Comparison of ENCODE assay signal across 26 cellular contexts in genomic region chr3:149632225-149632624, GRCh38. TPM values are rescaled to one million over a fixed set of nuclear protein-coding genes. Genes with fewer than 3 reads are reported as not detected.
DNase-seq lines count a peak whose midpoint lies in the region; ATAC-seq and TF ChIP-seq lines count a peak whose summit lies in the region.
"Had no signal": no experiment of that assay in that cellular context is flagged by ENCODE, and none has a peak within 500 bp of the region (broad histone marks: within the 10 kb centered on the region; RNA-seq: fewer than 3 reads in every experiment).

No MANE protein-coding gene starts in this region.

- H2AFZ ChIP-seq in trophoblast cell (ENCODE audit: insufficient read depth, low read length, poor library complexity), result no peak overlapping the region
- H2AFZ ChIP-seq in smooth muscle cell (ENCODE audit: low read depth), result no peak overlapping the region

- no peak overlapping the region for H4K91ac ChIP-seq in trophoblast cell (ENCODE audit: low read depth, low read length)

- no peak overlapping the region for H2BK5ac ChIP-seq in trophoblast cell (ENCODE audit: low read depth, low read length, poor library complexity)

- H3K27me3 ChIP-seq in Panc1 (ENCODE audit: control insufficient read depth, insufficient read depth, low read length) (no peaks in the 10 kb centered on the region), left lung (peaks cover 0 to 80% of the 10 kb centered on the region in 2 donors), trophoblast cell (ENCODE audit: insufficient read depth, low read length) (no peaks in the 10 kb centered on the region), smooth muscle cell (ENCODE audit: low read depth) (no peaks in the 10 kb centered on the region)
- H3K27me3 ChIP-seq: BLaER1 had no signal

- no peak overlapping the region for H3K23ac ChIP-seq in trophoblast cell (ENCODE audit: low read length)

- H3K79me2 ChIP-seq in trophoblast cell (ENCODE audit: control insufficient read depth, insufficient read depth, low read length, poor library complexity) (peaks cover 13% of the 10 kb centered on the region), smooth muscle cell (ENCODE audit: low read depth) (peaks cover 99% of the 10 kb centered on the region)

- H3K4ac ChIP-seq in trophoblast cell (ENCODE audit: low read depth, low read length), result peak overlapping the region; percentile 72

- H3K27ac ChIP-seq in Panc1 (ENCODE audit: low read length), result peak overlapping the region; percentile 45; the same call in 1 of the 2 replicates
- H3K27ac ChIP-seq in left lung, result no peak overlapping the region
- H3K27ac ChIP-seq in trophoblast cell (ENCODE audit: low read depth, low read length), result no peak overlapping the region
- no peak overlapping the region for H3K27ac ChIP-seq in smooth muscle cell (ENCODE audit: low read depth)
- H3K27ac ChIP-seq: BLaER1 had no signal

- ATAC-seq in Panc1, result no peak
- peak; percentile 18 for ATAC-seq in left lung
- no peak for ATAC-seq in HG02852 (IDR thresholded peaks at IDR 0.05; ENCODE audit: unreplicated experiment)
- ATAC-seq: GM12878 had no signal

- H3K9ac ChIP-seq in trophoblast cell (ENCODE audit: low read length), result no peak overlapping the region
- no peak overlapping the region for H3K9ac ChIP-seq in smooth muscle cell (ENCODE audit: low read depth)
- H3K9ac ChIP-seq: BLaER1 had no signal

- no peak overlapping the region for H3K18ac ChIP-seq in trophoblast cell (ENCODE audit: low read length)

- peaks cover 97% of the 10 kb centered on the region for H4K20me1 ChIP-seq in smooth muscle cell (ENCODE audit: low read depth)
- H4K20me1 ChIP-seq: BLaER1 had no signal

- TF ChIP-seq CTCF in Panc1 (IDR thresholded peaks at IDR 0.05), result no peak
- no peak for TF ChIP-seq CTCF in left lung (IDR thresholded peaks at IDR 0.05)
- TF ChIP-seq CTCF in smooth muscle cell (IDR thresholded peaks at IDR 0.05; ENCODE audit: borderline replicate concordance, insufficient read depth, poor library complexity, severe bottlenecking), result no peak

- DNase-seq in Panc1 (ENCODE audit: low read depth, low spot score) (no peak), dermis blood vessel endothelial cell (peak; percentile 64), left lung (no peak), trophoblast cell (no peak), retina (no peak), smooth muscle cell (lab: John Stamatoyannopoulos, UW; ENCODE audit: unreplicated experiment) (no peak)
- no peak for DNase-seq in central memory CD4-positive, alpha-beta T cell
- DNase-seq: 8988T; ACHN; BE2C; C1 segment of cervical spinal cord; CD4-positive, alpha-beta memory T cell; CD4-positive, CD25-positive, alpha-beta regulatory T cell; CD8-positive, alpha-beta memory T cell; COR-L47; DMS 273 treated with DMSO at 0.1 percent for 48 hours; DMS153; DMS53; DMS79; DND-41; EL; GDM1 had no signal

- H3K4me1 ChIP-seq in Panc1 (ENCODE audit: control insufficient read depth, insufficient read depth, low read length), result peaks cover 65% of the 10 kb centered on the region
- peaks cover 10 to 19% of the 10 kb centered on the region in 2 donors for H3K4me1 ChIP-seq in left lung
- peaks cover 2 to 4% of the 10 kb centered on the region in 2 experiments for H3K4me1 ChIP-seq in trophoblast cell (ENCODE audit: control insufficient read depth in 1 of 2, insufficient read depth in 2 of 2, low read length in 2 of 2)
- H3K4me1 ChIP-seq in smooth muscle cell (ENCODE audit: low read depth), result peaks cover 4% of the 10 kb centered on the region
- H3K4me1 ChIP-seq: BE2C, BLaER1 had no signal

- no TSS peak for BruUV-seq in Panc1 (replicated peaks; lab: Mats Ljungman, UMichigan)

- H3K36me3 ChIP-seq in Panc1 (ENCODE audit: control insufficient read depth, insufficient read depth, low read length) (peaks cover 12% of the 10 kb centered on the region), left lung (no peaks in the 10 kb centered on the region), trophoblast cell (ENCODE audit: control insufficient read depth in 1 of 2, insufficient read depth in 2 of 2, low read length in 2 of 2) (peaks cover 9 to 16% of the 10 kb centered on the region in 2 experiments), smooth muscle cell (ENCODE audit: low read depth) (no peaks in the 10 kb centered on the region)
- H3K36me3 ChIP-seq: BE2C, BLaER1 had no signal

- no peak overlapping the region for H3K4me2 ChIP-seq in trophoblast cell (ENCODE audit: low read length)
- no peak overlapping the region for H3K4me2 ChIP-seq in smooth muscle cell
- H3K4me2 ChIP-seq: BLaER1 had no signal

- no peak overlapping the region for H2BK12ac ChIP-seq in trophoblast cell (ENCODE audit: low read length)

- WGBS in trophoblast cell (ENCODE audit: extremely low coverage, insufficient coverage, insufficient read length), result no CpG with 5 or more reads among the region's 5 CpGs
- 99% methylated on average over 5 of the region's 5 CpGs for WGBS in smooth muscle cell (ENCODE audit: low lambda C conversion rate)

- H4K8ac ChIP-seq in trophoblast cell (ENCODE audit: low read depth, low read length), result no peak overlapping the region

- no peak overlapping the region for H2BK120ac ChIP-seq in trophoblast cell (ENCODE audit: insufficient read depth, low read length, poor library complexity)

- in situ Hi-C loops in Panc1 (cut with HindIII; ENCODE audit: low pct_unique_long_range_greater_than_20kb, low sequenced_read_pairs), result no loop called here

- no peak overlapping the region for H4K12ac ChIP-seq in trophoblast cell (ENCODE audit: low read depth, low read length)

- CTCF ChIA-PET in Panc1 (lab: Charles Lee), result no interaction called here

- intact Hi-C loops in Panc1 (cut with micrococcal nuclease; ENCODE audit: unreplicated experiment) (no loop called here), left lung (cut with DNase I) (no loop called here)

- no peak overlapping the region for H2AK5ac ChIP-seq in trophoblast cell (ENCODE audit: low read length)

- no peak overlapping the region for H3K4me3 ChIP-seq in Panc1 (ENCODE audit: low read depth in 2 of 2, low read length in 2 of 2)
- H3K4me3 ChIP-seq in left lung, result no peak overlapping the region
- H3K4me3 ChIP-seq in trophoblast cell (ENCODE audit: low read depth, low read length), result no peak overlapping the region
- H3K4me3 ChIP-seq in smooth muscle cell, result no peak overlapping the region
- H3K4me3 ChIP-seq: BLaER1, GM12878 had no signal

- POLR2A ChIA-PET in Panc1 (lab: Charles Lee), result interaction anchor here (0.6 kb wide), 1 partner anchor 79 kb away, joined by 3 read pairs; no protein-coding TSS in a partner anchor

- H3K14ac ChIP-seq in trophoblast cell (ENCODE audit: low read length), result no peak overlapping the region

- no peaks in the 10 kb centered on the region for H3K9me3 ChIP-seq in Panc1 (ENCODE audit: control insufficient read depth, insufficient read depth, low read depth, low read length)
- no peaks in the 10 kb centered on the region for H3K9me3 ChIP-seq in left lung
- no peaks in the 10 kb centered on the region for H3K9me3 ChIP-seq in trophoblast cell (ENCODE audit: insufficient read depth, low read depth, low read length)
- no peaks in the 10 kb centered on the region for H3K9me3 ChIP-seq in smooth muscle cell (replicated peaks; ENCODE audit: low read depth)
- H3K9me3 ChIP-seq: BE2C had no signal

- H3F3A ChIP-seq in smooth muscle cell (ENCODE audit: low read depth), result peaks cover 11% of the 10 kb centered on the region

- no peaks in the 10 kb centered on the region for H3K79me1 ChIP-seq in trophoblast cell (ENCODE audit: low read length)

RNA-seq across cellular contexts. Expression of gene WWTR1, which starts 25.6 kb away (rescaled TPM):
- total RNA-seq in Panc1 (2021; ENCODE audit: unreplicated experiment) (298 TPM), dermis blood vessel endothelial cell (111 and 207 TPM in 2 replicates), left lung (10 to 100 TPM; 74.2 to 76.6 TPM), smooth muscle cell (54.3 and 55.6 TPM in 2 replicates)
- polyA plus RNA-seq in Panc1 (2012; ENCODE audit: insufficient read length), result 335 TPM
- polyA plus RNA-seq in trophoblast cell (2013), result 60.2 and 61.6 TPM in 2 replicates
- 38.4 and 43.7 TPM in 2 replicates for polyA plus RNA-seq in smooth muscle cell
- polyA plus RNA-seq: CD14-positive monocyte had no signal
